In the genomic region with DNA sequence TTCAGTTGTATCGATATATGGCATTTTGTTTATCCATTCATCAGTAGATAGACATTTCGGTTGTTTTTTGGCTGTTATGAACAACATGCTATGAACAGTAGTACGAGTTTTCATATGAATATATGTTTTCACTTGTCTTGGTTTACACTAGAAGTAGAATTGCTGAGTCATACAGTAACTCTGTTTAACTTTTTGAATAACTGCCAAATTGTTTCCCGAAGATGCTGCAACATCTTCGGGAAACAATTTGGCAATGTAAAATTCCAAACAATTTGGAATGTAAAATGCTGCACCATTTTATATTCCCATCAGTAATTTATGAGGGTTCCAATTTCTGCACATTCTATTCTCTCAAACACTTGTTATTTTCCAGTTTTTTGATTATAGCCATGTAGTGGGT, we compare ENCODE assay signal across 22 cellular contexts. TPM values are rescaled to one million over a fixed set of nuclear protein-coding genes. Genes with fewer than 3 reads are reported as not detected.
A peak's percentile ranks its signal among the peaks of the same experiment; 100 is the strongest.
DNase-seq lines count a peak whose midpoint lies in the region; ATAC-seq and TF ChIP-seq lines count a peak whose summit lies in the region.
"Had no signal": no experiment of that assay in that cellular context is flagged by ENCODE, and none has a peak within 500 bp of the region (broad histone marks: within the 10 kb centered on the region; RNA-seq: fewer than 3 reads in every experiment).

No MANE protein-coding gene starts in this region.

- no peaks in the 10 kb centered on the region for H3K4me1 ChIP-seq in smooth muscle cell (ENCODE audit: low read depth)
- H3K4me1 ChIP-seq: foreskin keratinocyte, parathyroid adenoma had no signal

- peak overlapping the region; percentile 36 for H3K4me2 ChIP-seq in smooth muscle cell

- ATAC-seq in HG03280 (IDR thresholded peaks at IDR 0.05; ENCODE audit: unreplicated experiment) (no peak), HG03521 (IDR thresholded peaks at IDR 0.05; ENCODE audit: unreplicated experiment) (no peak)
- ATAC-seq: foreskin keratinocyte; naive thymus-derived CD4-positive, alpha-beta T cell; sciatic nerve; stimulated activated naive CD8-positive, alpha-beta T cell treated with anti-CD3 and anti-CD28 coated beads, Interleukin-15, Interleukin-2, amounts not matched to agents 100 U/mL and 50 U/mL, for 24 hours had no signal

- DNase-seq in ELR (ENCODE audit: low read depth) (peak; percentile 21), RPMI7951 (ENCODE audit: low read depth) (peak; percentile 66), dedifferentiated amniotic fluid mesenchymal stem cell (ENCODE audit: extremely low spot score) (peak; percentile 16), smooth muscle cell (lab: John Stamatoyannopoulos, UW; ENCODE audit: unreplicated experiment) (no peak), GM03348 (ENCODE audit: low spot score) (no peak)
- DNase-seq: activated CD4-positive, alpha-beta T cell treated with anti-CD3 and anti-CD28 coated beads, Interleukin-2, amount 50 U/mL, for 1 hour; activated CD8-positive, alpha-beta memory T cell treated with anti-CD3 and anti-CD28 coated beads, Interleukin-2, amount 50 U/mL, for 48 hours; CD4-positive, alpha-beta memory T cell; DMS53; foreskin keratinocyte; HFFc6; naive thymus-derived CD4-positive, alpha-beta T cell; NCI-H526 treated with DMSO at 0.1 percent for 48 hours; SHP77 treated with DMSO at 0.1 percent for 48 hours; stimulated activated naive CD8-positive, alpha-beta T cell treated with anti-CD3 and anti-CD28 coated beads, Interleukin-15, Interleukin-2, amounts not matched to agents 100 U/mL and 50 U/mL, for 24 hours; trophoblast cell had no signal

- no peak overlapping the region for H3K9ac ChIP-seq in smooth muscle cell (ENCODE audit: low read depth)
- H3K9ac ChIP-seq: parathyroid adenoma had no signal

- H3K36me3 ChIP-seq in smooth muscle cell (ENCODE audit: low read depth) = no peaks in the 10 kb centered on the region

- H3K27me3 ChIP-seq in smooth muscle cell (ENCODE audit: low read depth) = no peaks in the 10 kb centered on the region

- WGBS in smooth muscle cell (ENCODE audit: low lambda C conversion rate) = 65% methylated on average over 5 of the region's 5 CpGs

- H3K27ac ChIP-seq in smooth muscle cell (ENCODE audit: low read depth) = no peak overlapping the region
- H3K27ac ChIP-seq: foreskin keratinocyte, parathyroid adenoma had no signal

- no peak for TF ChIP-seq CTCF in smooth muscle cell (IDR thresholded peaks at IDR 0.05; ENCODE audit: borderline replicate concordance, insufficient read depth, poor library complexity, severe bottlenecking)

- no peaks in the 10 kb centered on the region for H3F3A ChIP-seq in smooth muscle cell (ENCODE audit: low read depth)

- no peaks in the 10 kb centered on the region for H3K9me3 ChIP-seq in smooth muscle cell (replicated peaks; ENCODE audit: low read depth)

- H4K20me1 ChIP-seq in smooth muscle cell (ENCODE audit: low read depth) = peaks cover 51% of the 10 kb centered on the region

- H3K79me2 ChIP-seq in smooth muscle cell (ENCODE audit: low read depth) = peaks cover 6% of the 10 kb centered on the region
- H3K79me2 ChIP-seq: parathyroid adenoma had no signal

- H3K4me3 ChIP-seq in smooth muscle cell = no peak overlapping the region

- H2AFZ ChIP-seq in smooth muscle cell (ENCODE audit: low read depth) = no peak overlapping the region
- H2AFZ ChIP-seq: parathyroid adenoma had no signal

RNA-seq across cellular contexts. Expression of gene PCBP3, which starts 11.5 kb away (rescaled TPM):
- total RNA-seq in RPMI7951 (2014; rRNA removed; shearing (Covaris generic)) = 4.0 and 8.4 TPM in 2 replicates
- 8.2 and 8.9 TPM in 2 replicates for total RNA-seq in smooth muscle cell
- polyA plus RNA-seq in smooth muscle cell = 13.7 and 23.1 TPM in 2 replicates
- total RNA-seq: HFFc6, HT1080, lung microvascular endothelial cell had no signal

Comparison
In these comparisons a context has a peak if more than half of its experiments do, and no peak if none do; other contexts are left out.
1. DNase-seq: peak in ELR (single experiment), RPMI7951 (single experiment) and dedifferentiated amniotic fluid mesenchymal stem cell (single experiment); none in smooth muscle cell (single experiment) and GM03348 (single experiment).